Comparison of ENCODE assay signal across 7 cellular contexts in genomic region chr4:153432971-153433752, GRCh38. TPM values are rescaled to one million over a fixed set of nuclear protein-coding genes. Genes with fewer than 3 reads are reported as not detected.
DNase-seq lines count a peak whose midpoint lies in the region; ATAC-seq and TF ChIP-seq lines count a peak whose summit lies in the region.

No MANE protein-coding gene starts in this region.

- CTCF ChIA-PET in activated B cell treated with CpG ODN at 0.5 μM for 24 hours (lab: Charles Lee), result interaction anchor here (0.6 to 3.3 kb wide), 36 partner anchors 11 to 317 kb away, joined by 3 to 30 read pairs (median 4); partner anchors contain the start of gene TMEM131L

- H3K36me3 Mint-ChIP-seq in activated B cell treated with CpG ODN at 0.5 μM for 24 hours (ENCODE audit: low read depth), result no peaks in the 10 kb centered on the region
- no peaks in the 10 kb centered on the region for H3K36me3 Mint-ChIP-seq in stimulated activated memory B cell treated with anti-CD40 and anti-IgM and Interleukin-4, amounts not matched to agents 10 μg/mL and 1 μg/mL and 100 μg/mL, for 72 hours

- H3F3A ChIP-seq in Loucy (ENCODE audit: low read depth), result no peaks in the 10 kb centered on the region

- no peaks in the 10 kb centered on the region for H3K9me2 ChIP-seq in Loucy (replicated peaks; ENCODE audit: low read depth, low read length)

- peaks cover 52% of the 10 kb centered on the region for H3K4me1 ChIP-seq in Loucy (ENCODE audit: insufficient read depth, low read length, poor library complexity, severe bottlenecking)

- peaks cover 12% of the 10 kb centered on the region; the same call in 1 of the 2 replicates for H3K79me2 ChIP-seq in Loucy (ENCODE audit: insufficient read depth, low read length)

- in situ Hi-C loops in GM13976 (cut with MboI; ENCODE audit: low sequenced_read_pairs, unreplicated experiment), result loop anchor here (10.0 kb wide), 1 partner anchor 92 kb away; no protein-coding TSS in a partner anchor

- H4K20me1 ChIP-seq in Loucy (ENCODE audit: insufficient read depth, low read length, poor library complexity, severe bottlenecking), result no peaks in the 10 kb centered on the region

- H2AFZ ChIP-seq in Loucy (ENCODE audit: low read length), result 0 out of 2 replicates have a peak overlapping the region, but pooled peaks have one; percentile 44

- H3K27me3 ChIP-seq in Loucy (ENCODE audit: insufficient read depth, low read length, poor library complexity, severe bottlenecking), result no peaks in the 10 kb centered on the region

- peak overlapping the region; percentile 15 for H3K4me3 ChIP-seq in Loucy (ENCODE audit: low read length, poor library complexity, severe bottlenecking)
- no peak overlapping the region for H3K4me3 ChIP-seq in choroid plexus epithelial cell (ENCODE audit: low read depth, low read length)

- intact Hi-C loops in activated B cell treated with CpG ODN at 0.5 μM for 24 hours (cut with micrococcal nuclease), result loop anchor here (1.0 to 2.0 kb wide), 9 partner anchors 34 to 210 kb away; partner anchors contain the start of gene MND1

- TF ChIP-seq CTCF in GM13976 (IDR thresholded peaks at IDR 0.05; ENCODE audit: borderline replicate concordance, control extremely low read depth, extremely low read depth, insufficient read depth, missing control alignments) (peak; percentile 86), Loucy (conservative IDR thresholded peaks at IDR 0.05; ENCODE audit: low read length) (peak; percentile 76), activated B cell treated with CpG ODN at 0.5 μM for 24 hours (IDR thresholded peaks at IDR 0.05) (peak; percentile 35), choroid plexus epithelial cell (conservative IDR thresholded peaks at IDR 0.05; ENCODE audit: low read depth, low read length) (peak; percentile 89)

- H3K27ac Mint-ChIP-seq in activated B cell treated with CpG ODN at 0.5 μM for 24 hours, result peak overlapping the region; percentile 93
- H3K27ac Mint-ChIP-seq in stimulated activated memory B cell treated with anti-CD40 and anti-IgM and Interleukin-4, amounts not matched to agents 10 μg/mL and 1 μg/mL and 100 μg/mL, for 72 hours, result peak overlapping the region; percentile 97

- peak; percentile 86 for ATAC-seq in activated B cell treated with CpG ODN at 0.5 μM for 24 hours (ENCODE audit: low read depth)
- peak; percentile 93 for ATAC-seq in stimulated activated memory B cell treated with anti-CD40 and anti-IgM and Interleukin-4, amounts not matched to agents 10 μg/mL and 1 μg/mL and 100 μg/mL, for 72 hours

- H3K9me3 ChIP-seq in Loucy (ENCODE audit: insufficient read depth, low read depth, low read length), result no peaks in the 10 kb centered on the region

- DNase-seq in GM13976 (ENCODE audit: low spot score) (peak; percentile 76), HCEC 1CT (peak; percentile 79), activated B cell treated with CpG ODN at 0.5 μM for 24 hours (no peak), choroid plexus epithelial cell (ENCODE audit: low read depth) (peak; percentile 95), medulla oblongata (ENCODE audit: extremely low spot score) (peak; percentile 71)

- H3K36me3 ChIP-seq in Loucy (ENCODE audit: insufficient read depth, low read length), result no peaks in the 10 kb centered on the region

- peaks cover 71% of the 10 kb centered on the region for H3K4me1 Mint-ChIP-seq in activated B cell treated with CpG ODN at 0.5 μM for 24 hours
- H3K4me1 Mint-ChIP-seq in stimulated activated memory B cell treated with anti-CD40 and anti-IgM and Interleukin-4, amounts not matched to agents 10 μg/mL and 1 μg/mL and 100 μg/mL, for 72 hours, result peaks cover 56% of the 10 kb centered on the region

- H3K4me2 ChIP-seq in Loucy (ENCODE audit: low read depth, low read length, poor library complexity, severe bottlenecking), result peak overlapping the region; percentile 61

- POLR2A ChIA-PET in activated B cell treated with CpG ODN at 0.5 μM for 24 hours (lab: Charles Lee), result interaction anchor here (0.6 to 4.7 kb wide), 10 partner anchors 33 to 146 kb away, joined by 3 to 79 read pairs (median 4); partner anchors contain the start of gene TMEM131L

- H3K9me3 Mint-ChIP-seq in activated B cell treated with CpG ODN at 0.5 μM for 24 hours, result no peaks in the 10 kb centered on the region
- H3K9me3 Mint-ChIP-seq in stimulated activated memory B cell treated with anti-CD40 and anti-IgM and Interleukin-4, amounts not matched to agents 10 μg/mL and 1 μg/mL and 100 μg/mL, for 72 hours, result no peaks in the 10 kb centered on the region

- no peaks in the 10 kb centered on the region for H3K27me3 Mint-ChIP-seq in activated B cell treated with CpG ODN at 0.5 μM for 24 hours
- no peaks in the 10 kb centered on the region for H3K27me3 Mint-ChIP-seq in stimulated activated memory B cell treated with anti-CD40 and anti-IgM and Interleukin-4, amounts not matched to agents 10 μg/mL and 1 μg/mL and 100 μg/mL, for 72 hours

- H3K4me3 Mint-ChIP-seq in activated B cell treated with CpG ODN at 0.5 μM for 24 hours, result peak overlapping the region; percentile 80
- peak overlapping the region; percentile 86 for H3K4me3 Mint-ChIP-seq in stimulated activated memory B cell treated with anti-CD40 and anti-IgM and Interleukin-4, amounts not matched to agents 10 μg/mL and 1 μg/mL and 100 μg/mL, for 72 hours

- peak overlapping the region; percentile 58 for H3K9ac ChIP-seq in Loucy (ENCODE audit: low read depth, low read length, poor library complexity, severe bottlenecking)

RNA-seq across cellular contexts. Expression of gene TMEM131L, which starts 33.0 kb away (rescaled TPM):
- total RNA-seq in activated B cell treated with CpG ODN at 0.5 μM for 24 hours, result 170 and 193 TPM in 2 replicates

Comparison
In these comparisons a context has a peak if more than half of its experiments do, and no peak if none do; other contexts are left out.
1. CTCF ChIP-seq: peak in every context shown above with its lines; median percentile 89 in choroid plexus epithelial cell; 86 in GM13976; 76 in Loucy; 35 in activated B cell treated with CpG ODN at 0.5 μM for 24 hours.